Comparison of ENCODE assay signal across 14 cellular contexts in genomic region chr11:68343761-68344256, GRCh38. TPM values are rescaled to one million over a fixed set of nuclear protein-coding genes. Genes with fewer than 3 reads are reported as not detected.
DNase-seq lines count a peak whose midpoint lies in the region; ATAC-seq and TF ChIP-seq lines count a peak whose summit lies in the region.
"Had no signal": no experiment of that assay in that cellular context is flagged by ENCODE, and none has a peak within 500 bp of the region (broad histone marks: within the 10 kb centered on the region; RNA-seq: fewer than 3 reads in every experiment).

No MANE protein-coding gene starts in this region.

- CTCF ChIA-PET in Caco-2 (lab: Charles Lee) = interaction anchor here (0.5 to 3.1 kb wide), 5 partner anchors 36 to 688 kb away, joined by 3 to 35 read pairs (median 8); no protein-coding TSS in a partner anchor

- H3K4me3 ChIP-seq in Caco-2 (ENCODE audit: low read depth, low read length) (no peak overlapping the region), rectal smooth muscle tissue (ENCODE audit: low read length) (no peak overlapping the region), ovary (no peak overlapping the region)
- H3K4me3 ChIP-seq: GM12878 had no signal

- TF ChIP-seq EP300 in ovary (IDR thresholded peaks at IDR 0.05) = no peak

- peak; percentile 95 for ATAC-seq in left colon
- ATAC-seq: GM12878 had no signal

- H3K4me1 Mint-ChIP-seq in Caco-2 (ENCODE audit: low read depth, unreplicated experiment) = peaks cover 63% of the 10 kb centered on the region
- peaks cover 35% of the 10 kb centered on the region for H3K4me1 Mint-ChIP-seq in activated CD4-positive, alpha-beta T cell treated with anti-CD3 and anti-CD28 coated beads, Interleukin-2, amount 10 ng/mL, durations not matched to agents 24 days and 14 days

- no peak overlapping the region for H3K9ac ChIP-seq in rectal smooth muscle tissue (ENCODE audit: low read length)

- no peaks in the 10 kb centered on the region for H3K27me3 Mint-ChIP-seq in Caco-2 (ENCODE audit: insufficient read depth, unreplicated experiment)
- no peaks in the 10 kb centered on the region for H3K27me3 Mint-ChIP-seq in activated CD4-positive, alpha-beta T cell treated with anti-CD3 and anti-CD28 coated beads, Interleukin-2, amount 10 ng/mL, durations not matched to agents 24 days and 14 days

- no peak for TF ChIP-seq POLR2A in ovary (IDR thresholded peaks at IDR 0.05)

- DNase-seq in Caco-2 = peak; percentile 73 to 84
- peak; percentile 32 for DNase-seq in NCI-H526 treated with DMSO at 0.1 percent for 48 hours (lab: John Stamatoyannopoulos, UW)
- DNase-seq in left colon = peak; percentile 64 to 67
- no peak for DNase-seq in COLO829 (ENCODE audit: low spot score)
- DNase-seq in activated CD8-positive, alpha-beta memory T cell treated with anti-CD3 and anti-CD28 coated beads for 24 hours = no peak
- no peak for DNase-seq in ovary
- no peak for DNase-seq in activated CD4-positive, alpha-beta T cell treated with anti-CD3 and anti-CD28 coated beads, Interleukin-2, amount 10 ng/mL, durations not matched to agents 24 days and 14 days
- DNase-seq: BE2C; EL; mammary epithelial cell; NCI-H2171; stimulated activated CD4-positive, alpha-beta T cell treated with anti-CD3 and anti-CD28 coated beads, Interleukin-15, amount 100 ng/mL, for 24 hours had no signal

- H3K36me3 ChIP-seq in Caco-2 (ENCODE audit: control insufficient read depth, insufficient read depth, low read length) = no peaks in the 10 kb centered on the region; the same call in 1 of the 2 replicates
- H3K36me3 ChIP-seq in rectal smooth muscle tissue (ENCODE audit: control insufficient read depth, insufficient read depth, low read length) = no peaks in the 10 kb centered on the region
- H3K36me3 ChIP-seq in ovary = no peaks in the 10 kb centered on the region

- peak overlapping the region; percentile 39 for H3K4me3 Mint-ChIP-seq in Caco-2 (ENCODE audit: unreplicated experiment)
- H3K4me3 Mint-ChIP-seq in activated CD4-positive, alpha-beta T cell treated with anti-CD3 and anti-CD28 coated beads, Interleukin-2, amount 10 ng/mL, durations not matched to agents 24 days and 14 days = no peak overlapping the region

- H3K9me3 Mint-ChIP-seq in Caco-2 (ENCODE audit: unreplicated experiment) = no peaks in the 10 kb centered on the region
- peaks cover 6% of the 10 kb centered on the region for H3K9me3 Mint-ChIP-seq in activated CD4-positive, alpha-beta T cell treated with anti-CD3 and anti-CD28 coated beads, Interleukin-2, amount 10 ng/mL, durations not matched to agents 24 days and 14 days

- TF ChIP-seq CTCF in Caco-2 (IDR thresholded peaks at IDR 0.05; ENCODE audit: insufficient read depth in 1 of 2, low read depth in 1 of 2, low read length in 1 of 2, severe bottlenecking in 1 of 2, unreplicated experiment in 1 of 2) (no peak), ovary (IDR thresholded peaks at IDR 0.05) (no peak)

- POLR2A ChIA-PET in Caco-2 (lab: Charles Lee) = interaction anchor here (0.6 to 2.2 kb wide), 3 partner anchors 30 to 210 kb away, joined by 3 to 17 read pairs (median 11); partner anchors contain the start of gene PPP6R3

- 88 to 95% (median 92%) methylated on average over 13 to 14 of the region's 14 CpGs for WGBS in ovary, 3 donors

- H3K27ac ChIP-seq in rectal smooth muscle tissue (ENCODE audit: low read depth, low read length) = peak overlapping the region; percentile 69
- H3K27ac ChIP-seq in ovary = no peak overlapping the region

- H3K4me1 ChIP-seq in Caco-2 (peaks cover 66% of the 10 kb centered on the region), rectal smooth muscle tissue (ENCODE audit: control insufficient read depth, insufficient read depth, low read length) (peaks cover 33% of the 10 kb centered on the region), ovary (ENCODE audit: insufficient read depth) (peaks cover 24% of the 10 kb centered on the region)

- no TSS peak for BruUV-seq in Caco-2 (replicated peaks; lab: Mats Ljungman, UMichigan)

- peaks cover 46% of the 10 kb centered on the region for H3K36me3 Mint-ChIP-seq in Caco-2 (ENCODE audit: insufficient read depth, unreplicated experiment)
- peaks cover 8% of the 10 kb centered on the region for H3K36me3 Mint-ChIP-seq in activated CD4-positive, alpha-beta T cell treated with anti-CD3 and anti-CD28 coated beads, Interleukin-2, amount 10 ng/mL, durations not matched to agents 24 days and 14 days (ENCODE audit: low read depth)

- H3K27me3 ChIP-seq in Caco-2 (replicated peaks; ENCODE audit: control insufficient read depth, insufficient read depth, low read length) = no peaks in the 10 kb centered on the region
- no peaks in the 10 kb centered on the region for H3K27me3 ChIP-seq in rectal smooth muscle tissue (ENCODE audit: control insufficient read depth, insufficient read depth, low read length)
- H3K27me3 ChIP-seq in ovary = no peaks in the 10 kb centered on the region
- H3K27me3 ChIP-seq: BE2C had no signal

- intact Hi-C loops in Caco-2 (cut with micrococcal nuclease; ENCODE audit: unreplicated experiment) = loop anchor here (2.0 kb wide), 2 partner anchors 45 to 73 kb away; partner anchors contain the start of gene C11orf24
- intact Hi-C loops in left colon (cut with DNase I, micrococcal nuclease) = no loop called here
- intact Hi-C loops in ovary (cut with DNase I) = no loop called here
- intact Hi-C loops in activated CD4-positive, alpha-beta T cell treated with anti-CD3 and anti-CD28 coated beads, Interleukin-2, amount 10 ng/mL, durations not matched to agents 24 days and 14 days (cut with micrococcal nuclease) = no loop called here

- H3K27ac Mint-ChIP-seq in Caco-2 (ENCODE audit: unreplicated experiment) = peak overlapping the region; percentile 90
- H3K27ac Mint-ChIP-seq in activated CD4-positive, alpha-beta T cell treated with anti-CD3 and anti-CD28 coated beads, Interleukin-2, amount 10 ng/mL, durations not matched to agents 24 days and 14 days = no peak overlapping the region

- H3K9me3 ChIP-seq in Caco-2 (0 out of 2 replicates have a peak, but pooled peaks cover 4% of the 10 kb centered on the region), ovary (no peaks in the 10 kb centered on the region)
- H3K9me3 ChIP-seq: BE2C had no signal

RNA-seq across cellular contexts. Expression of gene LRP5, which starts 31.4 kb away (rescaled TPM):
- total RNA-seq in Caco-2 (2022) (94.3 TPM in 2 replicates), left colon (100 to 1,000 TPM in 1 of 2 donors, 10 to 100 TPM in 1; 86.8 to 106 TPM), ovary (10 to 100 TPM; 21.8 to 63.8 (median 52.9) TPM)
- 10 to 100 TPM in 1 of 2 donors, 1 to 10 TPM in 1; 3.1 to 47.2 TPM for polyA plus RNA-seq in ovary
- 23.8 and 33.8 TPM in 2 replicates for total RNA-seq in activated CD4-positive, alpha-beta T cell treated with anti-CD3 and anti-CD28 coated beads, Interleukin-2, amount 10 ng/mL, durations not matched to agents 24 days and 14 days

Comparison
In these comparisons a context has a peak if more than half of its experiments do, and no peak if none do; other contexts are left out.
1. DNase-seq: peak in Caco-2 (2 of 2), NCI-H526 treated with DMSO at 0.1 percent for 48 hours (single experiment) and left colon (2 of 2); none in COLO829 (single experiment), activated CD8-positive, alpha-beta memory T cell treated with anti-CD3 and anti-CD28 coated beads for 24 hours (single experiment), ovary (0 of 5) and activated CD4-positive, alpha-beta T cell treated with anti-CD3 and anti-CD28 coated beads, Interleukin-2, amount 10 ng/mL, durations not matched to agents 24 days and 14 days (single experiment).